Comparison of ENCODE assay signal across 32 cellular contexts in the genomic region with DNA sequence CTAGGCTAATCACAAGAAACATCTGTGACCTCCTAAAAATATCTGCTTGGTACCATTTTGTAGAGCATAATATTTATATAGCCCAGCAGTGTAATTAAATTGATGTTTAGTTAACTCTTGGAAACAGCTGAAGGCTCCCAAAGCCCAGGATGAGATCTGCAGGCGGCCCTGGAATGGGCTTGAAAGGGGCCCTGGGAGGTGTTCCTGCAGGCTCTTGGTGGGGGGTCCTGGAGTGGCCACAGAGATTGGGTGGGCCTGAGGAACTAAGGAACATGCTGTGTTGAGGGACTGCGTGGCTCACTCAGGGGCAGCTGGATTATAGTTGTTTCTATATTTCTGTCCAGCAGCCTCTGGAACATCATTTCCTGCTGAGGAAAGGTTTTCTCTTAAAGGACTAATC. TPM values are rescaled to one million over a fixed set of nuclear protein-coding genes. Genes with fewer than 3 reads are reported as not detected.
"Had no signal": no experiment of that assay in that cellular context is flagged by ENCODE, and none has a peak within 500 bp of the region (broad histone marks: within the 10 kb centered on the region; RNA-seq: fewer than 3 reads in every experiment).

No MANE protein-coding gene starts in this region.

- ATAC-seq: esophagus mucosa; foreskin keratinocyte; gastroesophageal sphincter; heart left ventricle; left cardiac atrium; lower lobe of right lung; naive thymus-derived CD4-positive, alpha-beta T cell; pancreas; sciatic nerve; stimulated activated effector memory CD8-positive, alpha-beta T cell treated with anti-CD3 and anti-CD28 coated beads, Interleukin-12 subunit alpha, Interleukin-12 subunit beta, amount 100 ng/mL, for 72 hours had no signal

- H3K4me1 Mint-ChIP-seq: naive thymus-derived CD4-positive, alpha-beta T cell; stimulated activated effector memory CD8-positive, alpha-beta T cell treated with anti-CD3 and anti-CD28 coated beads, Interleukin-12 subunit alpha, Interleukin-12 subunit beta, amount 100 ng/mL, for 72 hours had no signal

- DNase-seq: caudate nucleus; cerebellar nuclear complex; dorsolateral prefrontal cortex; effector CD4-positive, alpha-beta T cell; foreskin keratinocyte; heart left ventricle; left cardiac atrium; left ventricle myocardium inferior; lower lobe of right lung; naive thymus-derived CD4-positive, alpha-beta T cell; nephron progenitor cell; pancreas; stimulated activated CD4-positive, alpha-beta T cell treated with anti-CD3 and anti-CD28 coated beads, Interleukin-2, amount 100 ng/mL, for 24 hours; stimulated activated CD4-positive, alpha-beta T cell treated with anti-CD3 and anti-CD28 coated beads, Interleukin-4, amount 100 ng/mL, for 24 hours; stimulated activated naive CD4-positive, alpha-beta T cell treated with Interleukin-2 at 50 U/mL for 16 hours; substantia nigra; testis; tibial artery; upper lobe of left lung had no signal

- H2AFZ ChIP-seq: hepatocyte had no signal

- H3K36me3 Mint-ChIP-seq: stimulated activated effector memory CD8-positive, alpha-beta T cell treated with anti-CD3 and anti-CD28 coated beads, Interleukin-12 subunit alpha, Interleukin-12 subunit beta, amount 100 ng/mL, for 72 hours had no signal

- H3K27me3 ChIP-seq: dorsolateral prefrontal cortex, foreskin keratinocyte, gastroesophageal sphincter, heart left ventricle, hepatocyte, neutrophil, pancreas, right atrium auricular region, testis, tibial artery, upper lobe of left lung had no signal

- H3K79me2 ChIP-seq: hepatocyte had no signal

- H3K27ac Mint-ChIP-seq: naive thymus-derived CD4-positive, alpha-beta T cell; nephron progenitor cell; stimulated activated effector memory CD8-positive, alpha-beta T cell treated with anti-CD3 and anti-CD28 coated beads, Interleukin-12 subunit alpha, Interleukin-12 subunit beta, amount 100 ng/mL, for 72 hours had no signal

- H3K9me3 ChIP-seq: lower lobe of right lung, neutrophil, pancreas, prostate gland, right atrium auricular region, testis had no signal

- H3K36me3 ChIP-seq: gastroesophageal sphincter, heart left ventricle, left ventricle myocardium inferior, lower lobe of right lung, neutrophil, pancreas, prostate gland, right atrium auricular region, tibial artery, upper lobe of left lung had no signal

- H3K9me3 Mint-ChIP-seq: naive thymus-derived CD4-positive, alpha-beta T cell; stimulated activated effector memory CD8-positive, alpha-beta T cell treated with anti-CD3 and anti-CD28 coated beads, Interleukin-12 subunit alpha, Interleukin-12 subunit beta, amount 100 ng/mL, for 72 hours had no signal

- H3K4me3 Mint-ChIP-seq: naive thymus-derived CD4-positive, alpha-beta T cell; nephron progenitor cell; stimulated activated effector memory CD8-positive, alpha-beta T cell treated with anti-CD3 and anti-CD28 coated beads, Interleukin-12 subunit alpha, Interleukin-12 subunit beta, amount 100 ng/mL, for 72 hours had no signal

- H3K27ac ChIP-seq: dorsolateral prefrontal cortex, epithelial cell of prostate, foreskin keratinocyte, gastroesophageal sphincter, heart left ventricle, hepatocyte, left ventricle myocardium inferior, lower lobe of right lung, neutrophil, pancreas, prostate gland, right atrium auricular region, testis, tibial artery, upper lobe of left lung had no signal

- H3K4me3 ChIP-seq: dorsolateral prefrontal cortex, gastroesophageal sphincter, heart left ventricle, hepatocyte, left ventricle myocardium inferior, lower lobe of right lung, pancreas, prostate gland, right atrium auricular region, testis, tibial artery, upper lobe of left lung had no signal

- H3K4me2 ChIP-seq: hepatocyte had no signal

- H3K4me1 ChIP-seq: foreskin keratinocyte, heart left ventricle, left ventricle myocardium inferior, lower lobe of right lung, pancreas, prostate gland, right atrium auricular region, testis, tibial artery, upper lobe of left lung had no signal

RNA-seq across cellular contexts. Expression of a gene that starts 9.2 kb away (rescaled TPM):
- total RNA-seq: esophagus mucosa; foreskin keratinocyte; gastroesophageal sphincter; heart left ventricle; hepatocyte; kidney epithelial cell; left cardiac atrium; left ventricle myocardium inferior; lower lobe of right lung; mesenteric fat pad; naive thymus-derived CD4-positive, alpha-beta T cell; omental fat pad; pancreas; right atrium auricular region; sciatic nerve; skeletal muscle tissue; upper lobe of left lung had no signal
